28 cellular contexts compared by ENCODE assay signal in genomic region chr6:9795880-9796279, GRCh38.
"Had no signal": no experiment of that assay in that cellular context is flagged by ENCODE, and none has a peak within 500 bp of the region (broad histone marks: within the 10 kb centered on the region; RNA-seq: fewer than 3 reads in every experiment).

No MANE protein-coding gene starts in this region.

- H3K36me3 Mint-ChIP-seq: activated naive CD4-positive, alpha-beta T cell treated with anti-CD3 and anti-CD28 coated beads, Interleukin-2, amount 10 ng/mL, durations not matched to agents 7 days and 5 days; natural killer cell treated with Interleukin-12 subunit alpha and Interleukin-12 subunit beta and Interleukin-15 and Interleukin-18, amount 100 ng/mL, for 72 hours had no signal

- H3K4me3 ChIP-seq: breast epithelium, gastroesophageal sphincter, hepatocyte, lower lobe of right lung, mucosa of descending colon, ovary, prostate gland, spleen, testis, transverse colon had no signal

- H3K27ac ChIP-seq: breast epithelium, gastroesophageal sphincter, hepatocyte, lower lobe of right lung, neutrophil, ovary, prostate gland, spleen, testis, transverse colon, VCaP had no signal

- H3K36me3 ChIP-seq: breast epithelium, gastroesophageal sphincter, lower lobe of right lung, neutrophil, ovary, prostate gland, spleen, transverse colon had no signal

- H3K9me3 ChIP-seq: breast epithelium, gastroesophageal sphincter, lower lobe of right lung, mucosa of descending colon, neutrophil, ovary, prostate gland, testis, transverse colon had no signal

- H2AFZ ChIP-seq: hepatocyte had no signal

- H3K27ac Mint-ChIP-seq: activated naive CD4-positive, alpha-beta T cell treated with anti-CD3 and anti-CD28 coated beads, Interleukin-2, amount 10 ng/mL, durations not matched to agents 7 days and 5 days; natural killer cell treated with Interleukin-12 subunit alpha and Interleukin-12 subunit beta and Interleukin-15 and Interleukin-18, amount 100 ng/mL, for 72 hours; T-helper 1 cell treated with Interleukin-12 subunit alpha and Interleukin-12 subunit beta and Interleukin-4 antibody, amounts not matched to agents 30 μg/mL and 1 μg/mL, for 36 hours had no signal

- H3K79me2 ChIP-seq: hepatocyte had no signal

- ATAC-seq: activated CD4-positive, CD25-positive, alpha-beta regulatory T cell treated with anti-CD3 and anti-CD28 coated beads, Interleukin-2, amount 50 U/mL, for 24 hours; gastroesophageal sphincter; left lobe of liver; lower lobe of right lung; mucosa of descending colon; natural killer cell treated with Interleukin-12 subunit alpha and Interleukin-12 subunit beta and Interleukin-15 and Interleukin-18, amount 100 ng/mL, for 72 hours; stimulated activated naive CD8-positive, alpha-beta T cell treated with anti-CD3 and anti-CD28 coated beads, Interleukin-15, Interleukin-2, amounts not matched to agents 100 U/mL and 50 U/mL, for 24 hours had no signal

- H3K4me1 ChIP-seq: breast epithelium, gastroesophageal sphincter, lower lobe of right lung, prostate gland, spleen, testis, transverse colon had no signal

- DNase-seq: activated CD4-positive, alpha-beta T cell treated with anti-CD3 and anti-CD28 coated beads for 48 hours; activated CD4-positive, alpha-beta T cell treated with anti-CD3 and anti-CD28 coated beads, Interleukin-2, amount 50 U/mL, for 48 hours; activated CD8-positive, alpha-beta memory T cell treated with anti-CD3 and anti-CD28 coated beads for 24 hours; activated gamma-delta T cell; activated naive CD4-positive, alpha-beta T cell treated with anti-CD3 and anti-CD28 coated beads, Interleukin-2, amount 10 ng/mL, durations not matched to agents 7 days and 5 days; amygdala; central memory CD4-positive, alpha-beta T cell; effector CD8-positive, alpha-beta T cell; erythroblast; lower lobe of right lung; mucosa of descending colon; ovary; spleen; stimulated activated naive CD8-positive, alpha-beta T cell treated with anti-CD3 and anti-CD28 coated beads, Interleukin-15, Interleukin-2, amounts not matched to agents 100 U/mL and 50 U/mL, for 24 hours; SW 1271; T-helper 9 cell; testis; transverse colon had no signal

- H3K4me3 Mint-ChIP-seq: activated naive CD4-positive, alpha-beta T cell treated with anti-CD3 and anti-CD28 coated beads, Interleukin-2, amount 10 ng/mL, durations not matched to agents 7 days and 5 days; natural killer cell treated with Interleukin-12 subunit alpha and Interleukin-12 subunit beta and Interleukin-15 and Interleukin-18, amount 100 ng/mL, for 72 hours; T-helper 1 cell treated with Interleukin-12 subunit alpha and Interleukin-12 subunit beta and Interleukin-4 antibody, amounts not matched to agents 30 μg/mL and 1 μg/mL, for 36 hours had no signal

- H3K4me2 ChIP-seq: hepatocyte had no signal

- H3K4me1 Mint-ChIP-seq: activated naive CD4-positive, alpha-beta T cell treated with anti-CD3 and anti-CD28 coated beads, Interleukin-2, amount 10 ng/mL, durations not matched to agents 7 days and 5 days had no signal

- H3K27me3 ChIP-seq: breast epithelium, gastroesophageal sphincter, neutrophil, ovary, spleen, testis, transverse colon had no signal

- H3K27me3 Mint-ChIP-seq: activated naive CD4-positive, alpha-beta T cell treated with anti-CD3 and anti-CD28 coated beads, Interleukin-2, amount 10 ng/mL, durations not matched to agents 7 days and 5 days; natural killer cell treated with Interleukin-12 subunit alpha and Interleukin-12 subunit beta and Interleukin-15 and Interleukin-18, amount 100 ng/mL, for 72 hours had no signal
